ENCODE assay signal across 8 cellular contexts in the genomic region with DNA sequence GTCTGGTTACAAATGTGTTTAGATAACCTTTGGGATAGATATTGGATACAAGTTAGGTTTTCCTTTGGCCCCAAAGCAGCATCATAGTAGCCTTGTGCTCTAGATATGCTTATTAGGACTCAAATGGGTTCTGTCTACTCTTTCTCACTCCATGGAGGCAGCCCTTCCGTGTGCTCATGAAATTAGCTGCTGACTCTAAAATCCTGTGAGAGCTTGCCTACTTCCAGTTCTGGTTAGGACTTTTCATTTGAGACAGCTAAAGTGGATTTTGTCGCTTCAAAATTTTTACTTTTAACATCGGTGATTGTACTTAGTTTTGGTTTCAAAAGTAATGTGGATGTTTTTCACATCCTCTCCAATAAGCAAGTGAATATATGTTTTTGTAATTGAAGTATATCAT. TPM values are rescaled to one million over a fixed set of nuclear protein-coding genes. Genes with fewer than 3 reads are reported as not detected.
A peak's percentile ranks its signal among the peaks of the same experiment; 100 is the strongest.
DNase-seq lines count a peak whose midpoint lies in the region; ATAC-seq lines count a peak whose summit lies in the region.

No MANE protein-coding gene starts in this region.

- no peaks in the 10 kb centered on the region for H3K27me3 Mint-ChIP-seq in stimulated activated naive CD8-positive, alpha-beta T cell treated with anti-CD3 and anti-CD28 coated beads, Interleukin-15, Interleukin-2, amounts not matched to agents 100 ng/mL and 50 ng/mL, for 24 hours

- H3K36me3 ChIP-seq in aorta (ENCODE audit: control insufficient read depth in 1 of 2, insufficient read depth in 2 of 2, low read length in 1 of 2), result peaks cover 0 to 3% of the 10 kb centered on the region in 2 donors

- peak overlapping the region; percentile 89 for H3K4me3 ChIP-seq in mononuclear cell (ENCODE audit: low read length)
- peak overlapping the region; percentile 99 to 100 for H3K4me3 ChIP-seq in aorta (ENCODE audit: low read length in 2 of 2)

- intact Hi-C loops in aorta (cut with DNase I), result loop anchor here (5.0 to 10.0 kb wide), 3 partner anchors 88 to 850 kb away; a partner anchor contains a TSS

- ATAC-seq in stimulated activated naive CD8-positive, alpha-beta T cell treated with anti-CD3 and anti-CD28 coated beads, Interleukin-15, Interleukin-2, amounts not matched to agents 100 U/mL and 50 U/mL, for 24 hours, result no peak
- no peak for ATAC-seq in aorta (ENCODE audit: low FRiP score)

- no peak for DNase-seq in stimulated activated naive CD8-positive, alpha-beta T cell treated with anti-CD3 and anti-CD28 coated beads, Interleukin-15, Interleukin-2, amounts not matched to agents 100 U/mL and 50 U/mL, for 24 hours
- DNase-seq in caudate nucleus (lab: John Stamatoyannopoulos, UW) (no peak), aorta (no peak), NCI-H2107 (lab: John Stamatoyannopoulos, UW) (no peak)
- DNase-seq in activated CD4-positive, CD25-positive, alpha-beta regulatory T cell treated with anti-CD3 and anti-CD28 coated beads, Interleukin-2, amount 50 U/mL, for 72 hours, result no peak
- DNase-seq in stimulated activated CD4-positive, alpha-beta T cell treated with anti-CD3 and anti-CD28 coated beads, Interleukin-4, amount 100 ng/mL, for 24 hours, result no peak

- H3K36me3 Mint-ChIP-seq in stimulated activated naive CD8-positive, alpha-beta T cell treated with anti-CD3 and anti-CD28 coated beads, Interleukin-15, Interleukin-2, amounts not matched to agents 100 ng/mL and 50 ng/mL, for 24 hours (ENCODE audit: low read depth), result peaks cover 53% of the 10 kb centered on the region

- peak overlapping the region; percentile 94 for H3K27ac Mint-ChIP-seq in stimulated activated naive CD8-positive, alpha-beta T cell treated with anti-CD3 and anti-CD28 coated beads, Interleukin-15, Interleukin-2, amounts not matched to agents 100 ng/mL and 50 ng/mL, for 24 hours

- peak overlapping the region; percentile 93 for H3K4me3 Mint-ChIP-seq in stimulated activated naive CD8-positive, alpha-beta T cell treated with anti-CD3 and anti-CD28 coated beads, Interleukin-15, Interleukin-2, amounts not matched to agents 100 ng/mL and 50 ng/mL, for 24 hours

- no peaks in the 10 kb centered on the region for H3K9me3 Mint-ChIP-seq in stimulated activated naive CD8-positive, alpha-beta T cell treated with anti-CD3 and anti-CD28 coated beads, Interleukin-15, Interleukin-2, amounts not matched to agents 100 ng/mL and 50 ng/mL, for 24 hours

- 33 to 39% methylated on average over 3 of the region's 3 CpGs for WGBS in aorta, 2 donors

- H3K27ac ChIP-seq in caudate nucleus (ENCODE audit: low read depth, low read length) (peak overlapping the region; percentile 92), aorta (ENCODE audit: low read depth in 1 of 2, low read length in 2 of 2) (peak overlapping the region; percentile 60 to 100)

- H3K4me1 ChIP-seq in mononuclear cell (ENCODE audit: insufficient read depth, low read length), result peaks cover 75% of the 10 kb centered on the region
- peaks cover 2 to 5% of the 10 kb centered on the region in 2 donors for H3K4me1 ChIP-seq in aorta (ENCODE audit: control insufficient read depth in 1 of 2, insufficient read depth in 2 of 2, low read length in 2 of 2)

- peaks cover 81% of the 10 kb centered on the region for H3K4me1 Mint-ChIP-seq in stimulated activated naive CD8-positive, alpha-beta T cell treated with anti-CD3 and anti-CD28 coated beads, Interleukin-15, Interleukin-2, amounts not matched to agents 100 ng/mL and 50 ng/mL, for 24 hours (ENCODE audit: low read depth)

- H3K27me3 ChIP-seq in mononuclear cell (ENCODE audit: insufficient read depth, low read length), result no peaks in the 10 kb centered on the region
- no peaks in the 10 kb centered on the region for H3K27me3 ChIP-seq in aorta (ENCODE audit: control insufficient read depth in 1 of 2, insufficient read depth in 2 of 2, low read length in 1 of 2)

- H3K9me3 ChIP-seq in mononuclear cell (ENCODE audit: low read depth, low read length), result no peaks in the 10 kb centered on the region
- H3K9me3 ChIP-seq in aorta (ENCODE audit: control insufficient read depth, low read length), result no peaks in the 10 kb centered on the region

RNA-seq across cellular contexts. Expression of a gene that starts 1.6 kb away (rescaled TPM):
- total RNA-seq in mononuclear cell, result 200 TPM
- 100 to 1,000 TPM; 122 to 153 TPM for total RNA-seq in aorta
- polyA plus RNA-seq in aorta, result 10 to 100 TPM; 48.8 to 65.1 TPM
